Comparison of ENCODE assay signal across 28 cellular contexts in the genomic region with DNA sequence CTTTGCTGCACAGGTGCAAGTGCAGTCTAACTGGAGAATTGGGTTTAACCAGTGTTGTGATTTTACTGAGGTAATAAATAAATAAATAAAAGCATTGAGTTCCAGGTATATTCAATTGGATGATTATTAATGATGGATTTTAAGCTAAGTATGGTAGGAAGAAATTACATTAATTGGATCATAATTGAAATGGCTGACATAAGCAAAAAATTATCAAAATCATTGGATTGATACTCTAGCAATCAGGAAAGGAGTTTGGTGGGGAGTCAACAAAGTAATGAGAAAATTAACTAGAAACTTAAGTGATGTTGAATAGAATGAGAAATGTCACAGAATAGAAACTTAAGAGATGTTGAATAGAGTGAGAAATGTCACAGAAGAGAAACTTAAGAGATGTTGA.
"Had no signal": no experiment of that assay in that cellular context is flagged by ENCODE, and none has a peak within 500 bp of the region (broad histone marks: within the 10 kb centered on the region; RNA-seq: fewer than 3 reads in every experiment).

No MANE protein-coding gene starts in this region.

- H3K9me3 ChIP-seq: ovary, psoas muscle, suprapubic skin, testis, tibial artery, transverse colon, upper lobe of right lung, uterus had no signal

- H3K4me1 ChIP-seq: neural progenitor cell, parathyroid adenoma, psoas muscle, spleen, suprapubic skin, testis, tibial artery, transverse colon, upper lobe of right lung, uterus had no signal

- H3K79me2 ChIP-seq: parathyroid adenoma had no signal

- H3K36me3 ChIP-seq: neural progenitor cell, ovary, spleen, suprapubic skin, tibial artery, transverse colon, upper lobe of right lung, uterus had no signal

- H3K9ac ChIP-seq: neural progenitor cell, parathyroid adenoma had no signal

- ATAC-seq: natural killer cell; psoas muscle; right cardiac atrium; sciatic nerve; stimulated activated memory B cell treated with anti-CD40 and anti-IgM and Interleukin-4, amounts not matched to agents 10 μg/mL and 1 μg/mL and 100 μg/mL, for 72 hours; stimulated activated naive CD8-positive, alpha-beta T cell treated with anti-CD3 and anti-CD28 coated beads, Interleukin-15, amount 100 ng/mL, for 72 hours; stimulated activated naive CD8-positive, alpha-beta T cell treated with anti-CD3 and anti-CD28 coated beads, Interleukin-15, Interleukin-2, amounts not matched to agents 100 U/mL and 50 U/mL, for 24 hours; upper lobe of right lung had no signal

- DNase-seq: natural killer cell; occipital lobe; ovary; posterior cingulate gyrus; psoas muscle; right cardiac atrium; spleen; stimulated activated CD4-positive, alpha-beta T cell treated with anti-CD3 and anti-CD28 coated beads, Interleukin-12 subunit alpha, Interleukin-12 subunit beta, amount 100 ng/mL, for 4 hours; stimulated activated CD4-positive, alpha-beta T cell treated with anti-CD3 and anti-CD28 coated beads, Interleukin-1b, Interleukin-23, amount 100 ng/mL, for 48 hours; stimulated activated CD4-positive, alpha-beta T cell treated with anti-CD3 and anti-CD28 coated beads, Interleukin-4, amount 100 ng/mL, for 1 hour; stimulated activated CD4-positive, alpha-beta T cell treated with anti-CD3 and anti-CD28 coated beads, Interleukin-4, amount 100 ng/mL, for 4 hours; stimulated activated CD8-positive, alpha-beta memory T cell treated with anti-CD3 and anti-CD28 coated beads, Interleukin-4, amount 100 ng/mL, for 48 hours; stimulated activated naive CD4-positive, alpha-beta T cell; stimulated activated naive CD8-positive, alpha-beta T cell treated with anti-CD3 and anti-CD28 coated beads, Interleukin-15, amount 100 ng/mL, for 72 hours; stimulated activated naive CD8-positive, alpha-beta T cell treated with anti-CD3 and anti-CD28 coated beads, Interleukin-15, Interleukin-2, amounts not matched to agents 100 U/mL and 50 U/mL, for 24 hours; substantia nigra; testis; tibial artery; transverse colon; upper lobe of right lung; uterus had no signal

- H3K4me2 ChIP-seq: neural progenitor cell, smooth muscle cell had no signal

- H3K27me3 ChIP-seq: neural progenitor cell, ovary, spleen, suprapubic skin, testis, tibial artery, transverse colon, upper lobe of right lung, uterus had no signal

- H3K27ac ChIP-seq: neural progenitor cell, ovary, parathyroid adenoma, psoas muscle, skin epidermis, spleen, suprapubic skin, testis, tibial artery, transverse colon, upper lobe of right lung, uterus had no signal

- H2AFZ ChIP-seq: neural progenitor cell, parathyroid adenoma had no signal

- H3K4me3 ChIP-seq: neural progenitor cell, ovary, psoas muscle, skin epidermis, smooth muscle cell, spleen, suprapubic skin, testis, tibial artery, transverse colon, upper lobe of right lung, uterus had no signal
